In the genomic region with DNA sequence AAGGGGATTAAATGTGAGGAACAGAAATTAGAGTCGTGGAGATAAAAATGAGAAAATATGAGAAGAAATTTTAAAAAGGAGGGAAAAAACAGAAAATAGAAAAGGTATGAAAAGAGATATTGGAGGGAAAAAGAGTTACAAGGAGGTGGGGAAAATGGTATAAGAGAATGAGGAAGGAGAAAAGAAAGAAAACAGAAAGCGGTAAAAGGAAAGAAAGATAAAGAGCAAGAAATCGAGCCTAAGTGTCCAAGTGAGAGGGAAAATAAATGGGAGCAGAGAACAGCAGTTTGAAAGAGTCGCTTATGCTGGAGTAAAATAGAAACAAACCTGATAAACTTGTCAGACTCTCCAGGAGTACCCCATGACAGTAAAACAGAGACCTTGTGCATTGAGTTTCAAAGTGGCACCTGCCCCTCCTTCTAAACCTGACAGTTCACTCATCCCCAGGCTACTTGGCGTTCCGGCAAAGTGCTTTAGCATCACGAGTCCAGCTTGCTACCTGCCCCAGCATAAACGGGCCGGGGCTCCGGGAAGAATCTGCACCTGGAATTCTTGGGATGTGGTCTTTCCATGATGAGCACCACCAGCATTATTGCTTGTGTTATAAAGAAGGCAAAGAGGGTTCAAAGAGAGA, we compare ENCODE assay signal across 8 cellular contexts. TPM values are rescaled to one million over a fixed set of nuclear protein-coding genes. Genes with fewer than 3 reads are reported as not detected.
DNase-seq lines count a peak whose midpoint lies in the region; ATAC-seq and TF ChIP-seq lines count a peak whose summit lies in the region.

No MANE protein-coding gene starts in this region.

- H3K27ac ChIP-seq in heart left ventricle (peak overlapping the region in 8 of 12 donors; percentile 39 to 96 (median 86)), iPS DF 6.9 (ENCODE audit: low read length) (no peak overlapping the region), stomach (peak overlapping the region; percentile 30 to 92 (median 91))

- intact Hi-C loops in heart left ventricle (cut with DNase I) (no loop called here), left ventricle myocardium superior (cut with micrococcal nuclease) (no loop called here), stomach (cut with DNase I; ENCODE audit: low total_unique reads) (no loop called here)

- peak overlapping the region; percentile 57; the same call in 1 of the 2 replicates for H3K27ac Mint-ChIP-seq in WTC11

- H3K27me3 ChIP-seq in heart left ventricle, result no peaks in the 10 kb centered on the region
- H3K27me3 ChIP-seq in iPS DF 6.9 (ENCODE audit: control insufficient read depth, insufficient read depth, low read length), result peaks cover 3% of the 10 kb centered on the region; the same call in 1 of the 2 replicates
- peaks cover 0 to 7% (median 0%) of the 10 kb centered on the region in 3 donors for H3K27me3 ChIP-seq in stomach

- no peak overlapping the region for H3K4me3 Mint-ChIP-seq in WTC11

- peaks cover 13% of the 10 kb centered on the region for H3K4me1 Mint-ChIP-seq in WTC11

- no peak for TF ChIP-seq EP300 in stomach (IDR thresholded peaks at IDR 0.05)

- peak in 1 of 5 donors; percentile 26 for DNase-seq in heart left ventricle
- no peak for DNase-seq in left ventricle myocardium superior
- peak; percentile 14 for DNase-seq in WTC11 (ENCODE audit: low spot score)
- no peak for DNase-seq in iPS DF 6.9 (ENCODE audit: low read depth, low spot score)
- no peak for DNase-seq in stomach
- no peak for DNase-seq in HK-2 (ENCODE audit: unreplicated experiment)
- DNase-seq in omental fat pad (ENCODE audit: low spot score), result no peak

- peaks cover 0 to 20% (median 0%) of the 10 kb centered on the region in 12 donors for H3K4me1 ChIP-seq in heart left ventricle
- H3K4me1 ChIP-seq in iPS DF 6.9 (ENCODE audit: control insufficient read depth, insufficient read depth, low read length), result 0 out of 2 replicates have a peak, but pooled peaks cover 1% of the 10 kb centered on the region
- H3K4me1 ChIP-seq in stomach, result peaks cover 0 to 35% (median 17%) of the 10 kb centered on the region in 4 donors

- POLR2A ChIA-PET in WTC11 (lab: Charles Lee), result interaction anchor here (0.6 to 0.9 kb wide), 3 partner anchors 9 to 668 kb away, joined by 3 to 6 read pairs (median 3); no protein-coding TSS in a partner anchor

- 10 to 16% (median 12%) methylated on average over 10 of the region's 10 CpGs for WGBS in heart left ventricle, 4 donors
- 100% methylated on average over 2 of the region's 10 CpGs for WGBS in iPS DF 6.9 (ENCODE audit: insufficient coverage, insufficient read length)
- WGBS in stomach, 5 donors, result 7 to 11% (median 9%) methylated on average over 10 of the region's 10 CpGs

- H3K36me3 Mint-ChIP-seq in WTC11, result no peaks in the 10 kb centered on the region

- H3K9me3 ChIP-seq in heart left ventricle (no peaks in the 10 kb centered on the region), iPS DF 6.9 (ENCODE audit: control insufficient read depth, insufficient read depth, low read length) (no peaks in the 10 kb centered on the region), stomach (no peaks in the 10 kb centered on the region)

- no peak for TF ChIP-seq CTCF in heart left ventricle (IDR thresholded peaks at IDR 0.05)
- TF ChIP-seq CTCF in WTC11 (IDR thresholded peaks at IDR 0.05), result no peak
- no peak for TF ChIP-seq CTCF in stomach (IDR thresholded peaks at IDR 0.05)
- no peak for TF ChIP-seq CTCF in omental fat pad (IDR thresholded peaks at IDR 0.05)

- peak overlapping the region; percentile 2 to 91 (median 70) for H3K4me3 ChIP-seq in heart left ventricle
- H3K4me3 ChIP-seq in iPS DF 6.9 (ENCODE audit: low read length), result peak overlapping the region; percentile 65; the same call in 1 of the 2 replicates
- peak overlapping the region; percentile 65 to 83 (median 78) for H3K4me3 ChIP-seq in stomach

- TF ChIP-seq POLR2A in heart left ventricle (IDR thresholded peaks at IDR 0.05) (no peak), stomach (IDR thresholded peaks at IDR 0.05) (no peak)

- H3K9me3 Mint-ChIP-seq in WTC11, result no peaks in the 10 kb centered on the region

- peaks cover 16% of the 10 kb centered on the region for H3K27me3 Mint-ChIP-seq in WTC11 (ENCODE audit: low read depth)

- CTCF ChIA-PET in WTC11 (lab: Charles Lee), result interaction anchor here (0.7 kb wide), 2 partner anchors 16 to 21 kb away, joined by 3 to 6 read pairs; no protein-coding TSS in a partner anchor

- H3K36me3 ChIP-seq in heart left ventricle (no peaks in the 10 kb centered on the region), iPS DF 6.9 (ENCODE audit: control insufficient read depth, insufficient read depth, low read length) (no peaks in the 10 kb centered on the region), stomach (no peaks in the 10 kb centered on the region)

- ATAC-seq in heart left ventricle, result no peak
- ATAC-seq in left ventricle myocardium superior, result no peak
- no peak for ATAC-seq in WTC11
- ATAC-seq in GM18858 (IDR thresholded peaks at IDR 0.05; ENCODE audit: unreplicated experiment), result no peak
- ATAC-seq in omental fat pad (ENCODE audit: low FRiP score), result no peak

TF ChIP-seq in WTC11, 78 proteins besides CTCF, POLR2A, EP300 and RAD21:
- TF ChIP-seq, protein P1, sequence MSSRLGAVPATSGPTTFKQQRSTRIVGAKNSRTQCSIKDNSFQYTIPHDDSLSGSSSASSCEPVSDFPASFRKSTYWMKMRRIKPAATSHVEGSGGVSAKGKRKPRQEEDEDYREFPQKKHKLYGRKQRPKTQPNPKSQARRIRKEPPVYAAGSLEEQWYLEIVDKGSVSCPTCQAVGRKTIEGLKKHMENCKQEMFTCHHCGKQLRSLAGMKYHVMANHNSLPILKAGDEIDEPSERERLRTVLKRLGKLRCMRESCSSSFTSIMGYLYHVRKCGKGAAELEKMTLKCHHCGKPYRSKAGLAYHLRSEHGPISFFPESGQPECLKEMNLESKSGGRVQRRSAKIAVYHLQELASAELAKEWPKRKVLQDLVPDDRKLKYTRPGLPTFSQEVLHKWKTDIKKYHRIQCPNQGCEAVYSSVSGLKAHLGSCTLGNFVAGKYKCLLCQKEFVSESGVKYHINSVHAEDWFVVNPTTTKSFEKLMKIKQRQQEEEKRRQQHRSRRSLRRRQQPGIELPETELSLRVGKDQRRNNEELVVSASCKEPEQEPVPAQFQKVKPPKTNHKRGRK (CRISPR knock-in tag; IDR thresholded peaks at IDR 0.05; ENCODE audit: borderline replicate concordance), result peak; percentile 80; the same call in 1 of the 2 replicates
- TF ChIP-seq, protein P2, sequence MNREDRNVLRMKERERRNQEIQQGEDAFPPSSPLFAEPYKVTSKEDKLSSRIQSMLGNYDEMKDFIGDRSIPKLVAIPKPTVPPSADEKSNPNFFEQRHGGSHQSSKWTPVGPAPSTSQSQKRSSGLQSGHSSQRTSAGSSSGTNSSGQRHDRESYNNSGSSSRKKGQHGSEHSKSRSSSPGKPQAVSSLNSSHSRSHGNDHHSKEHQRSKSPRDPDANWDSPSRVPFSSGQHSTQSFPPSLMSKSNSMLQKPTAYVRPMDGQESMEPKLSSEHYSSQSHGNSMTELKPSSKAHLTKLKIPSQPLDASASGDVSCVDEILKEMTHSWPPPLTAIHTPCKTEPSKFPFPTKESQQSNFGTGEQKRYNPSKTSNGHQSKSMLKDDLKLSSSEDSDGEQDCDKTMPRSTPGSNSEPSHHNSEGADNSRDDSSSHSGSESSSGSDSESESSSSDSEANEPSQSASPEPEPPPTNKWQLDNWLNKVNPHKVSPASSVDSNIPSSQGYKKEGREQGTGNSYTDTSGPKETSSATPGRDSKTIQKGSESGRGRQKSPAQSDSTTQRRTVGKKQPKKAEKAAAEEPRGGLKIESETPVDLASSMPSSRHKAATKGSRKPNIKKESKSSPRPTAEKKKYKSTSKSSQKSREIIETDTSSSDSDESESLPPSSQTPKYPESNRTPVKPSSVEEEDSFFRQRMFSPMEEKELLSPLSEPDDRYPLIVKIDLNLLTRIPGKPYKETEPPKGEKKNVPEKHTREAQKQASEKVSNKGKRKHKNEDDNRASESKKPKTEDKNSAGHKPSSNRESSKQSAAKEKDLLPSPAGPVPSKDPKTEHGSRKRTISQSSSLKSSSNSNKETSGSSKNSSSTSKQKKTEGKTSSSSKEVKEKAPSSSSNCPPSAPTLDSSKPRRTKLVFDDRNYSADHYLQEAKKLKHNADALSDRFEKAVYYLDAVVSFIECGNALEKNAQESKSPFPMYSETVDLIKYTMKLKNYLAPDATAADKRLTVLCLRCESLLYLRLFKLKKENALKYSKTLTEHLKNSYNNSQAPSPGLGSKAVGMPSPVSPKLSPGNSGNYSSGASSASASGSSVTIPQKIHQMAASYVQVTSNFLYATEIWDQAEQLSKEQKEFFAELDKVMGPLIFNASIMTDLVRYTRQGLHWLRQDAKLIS (CRISPR knock-in tag; IDR thresholded peaks at IDR 0.05; ENCODE audit: borderline replicate concordance), result no peak

RNA-seq across cellular contexts. Expression of a gene that starts 0.6 kb away (rescaled TPM):
- 10 to 100 TPM in 2 of 9 donors, 1 to 10 TPM in 7; 3.9 to 11.3 (median 8.8) TPM for total RNA-seq in heart left ventricle
- 1 to 10 TPM; 1.7 to 2.4 TPM for polyA plus RNA-seq in heart left ventricle
- total RNA-seq in left ventricle myocardium superior, result 10.6 TPM
- total RNA-seq in WTC11 (2021), result 2.7 to 3.0 TPM (median 2.9 TPM) in 3 replicates
- total RNA-seq in stomach, result 10 to 100 TPM in 3 of 5 donors, 1 to 10 TPM in 2; 1.2 to 35.4 (median 13.4) TPM
- 1 to 10 TPM; 4.0 to 7.9 (median 4.4) TPM for polyA plus RNA-seq in stomach
- 10 to 100 TPM; 14.5 to 50.8 (median 29.1) TPM for total RNA-seq in omental fat pad
